Comparison of ENCODE assay signal across 13 cellular contexts in genomic region chr17:29158515-29159275, GRCh38. TPM values are rescaled to one million over a fixed set of nuclear protein-coding genes. Genes with fewer than 3 reads are reported as not detected.
DNase-seq lines count a peak whose midpoint lies in the region; ATAC-seq and TF ChIP-seq lines count a peak whose summit lies in the region.
"Had no signal": no experiment of that assay in that cellular context is flagged by ENCODE, and none has a peak within 500 bp of the region (broad histone marks: within the 10 kb centered on the region; RNA-seq: fewer than 3 reads in every experiment).

No MANE protein-coding gene starts in this region.

- ATAC-seq in HG03108 (IDR thresholded peaks at IDR 0.05; ENCODE audit: unreplicated experiment): no peak
- ATAC-seq: stimulated activated naive B cell treated with anti-CD40 and anti-IgM and Interleukin-4, amounts not matched to agents 10 μg/mL and 1 μg/mL and 100 μg/mL, for 72 hours had no signal

- no peak for TF ChIP-seq POLR2A in thyroid gland (IDR thresholded peaks at IDR 0.05)

- H3K36me3 ChIP-seq in thyroid gland (no peaks in the 10 kb centered on the region), BE2C (no peaks in the 10 kb centered on the region)

- H3K4me1 ChIP-seq in thyroid gland: peaks cover 41 to 69% of the 10 kb centered on the region in 2 donors
- peaks cover 12% of the 10 kb centered on the region for H3K4me1 ChIP-seq in BE2C

- H3K4me3 ChIP-seq in thyroid gland (replicated peaks in 1 of 3) (no peak overlapping the region), BE2C (ENCODE audit: low read depth, low read length) (no peak overlapping the region)

- intact Hi-C loops in activated T-helper 1 cell treated with anti-CD3 and anti-CD28 coated beads, Interleukin-12 subunit alpha, Interleukin-12 subunit beta, Interleukin-2, Interleukin-4 antibody, amounts not matched to agents 30 ng/mL and 10 ng/mL and 1 ng/mL, durations not matched to agents 14 hours and 24 hours and 36 hours (cut with micrococcal nuclease): no loop called here
- intact Hi-C loops in thyroid gland (cut with DNase I): no loop called here

- peaks cover 27% of the 10 kb centered on the region for H3K4me1 Mint-ChIP-seq in T-helper 2 cell treated with Interferon-gamma antibody and Interleukin-4, amounts not matched to agents 5 μg/mL and 100 μg/mL, for 36 hours (ENCODE audit: low read depth)
- peaks cover 50% of the 10 kb centered on the region for H3K4me1 Mint-ChIP-seq in activated T-helper 1 cell treated with anti-CD3 and anti-CD28 coated beads, Interleukin-12 subunit alpha, Interleukin-12 subunit beta, Interleukin-2, Interleukin-4 antibody, amounts not matched to agents 30 ng/mL and 10 ng/mL and 1 ng/mL, durations not matched to agents 14 hours and 24 hours and 36 hours (ENCODE audit: low read depth)

- H3K9me3 Mint-ChIP-seq in T-helper 2 cell treated with Interferon-gamma antibody and Interleukin-4, amounts not matched to agents 5 μg/mL and 100 μg/mL, for 36 hours: no peaks in the 10 kb centered on the region
- no peaks in the 10 kb centered on the region for H3K9me3 Mint-ChIP-seq in activated T-helper 1 cell treated with anti-CD3 and anti-CD28 coated beads, Interleukin-12 subunit alpha, Interleukin-12 subunit beta, Interleukin-2, Interleukin-4 antibody, amounts not matched to agents 30 ng/mL and 10 ng/mL and 1 ng/mL, durations not matched to agents 14 hours and 24 hours and 36 hours
- H3K9me3 Mint-ChIP-seq: naive B cell; stimulated activated naive B cell treated with anti-CD40 and anti-IgM and Interleukin-4, amounts not matched to agents 10 μg/mL and 1 μg/mL and 100 μg/mL, for 72 hours had no signal

- H3K27me3 ChIP-seq in thyroid gland (no peaks in the 10 kb centered on the region), BE2C (no peaks in the 10 kb centered on the region)

- 64 to 69% methylated on average over 3 to 8 of the region's 11 CpGs for WGBS in thyroid gland, 2 donors

- H3K4me3 Mint-ChIP-seq in T-helper 2 cell treated with Interferon-gamma antibody and Interleukin-4, amounts not matched to agents 5 μg/mL and 100 μg/mL, for 36 hours: no peak overlapping the region
- no peak overlapping the region for H3K4me3 Mint-ChIP-seq in activated T-helper 1 cell treated with anti-CD3 and anti-CD28 coated beads, Interleukin-12 subunit alpha, Interleukin-12 subunit beta, Interleukin-2, Interleukin-4 antibody, amounts not matched to agents 30 ng/mL and 10 ng/mL and 1 ng/mL, durations not matched to agents 14 hours and 24 hours and 36 hours
- H3K4me3 Mint-ChIP-seq: B cell, naive B cell had no signal

- DNase-seq in T-helper 2 cell treated with Interferon-gamma antibody and Interleukin-4, amounts not matched to agents 5 μg/mL and 100 μg/mL, for 36 hours (ENCODE audit: low spot score): no peak
- DNase-seq in T-helper 2 cell: no peak
- DNase-seq in activated T-helper 1 cell treated with anti-CD3 and anti-CD28 coated beads, Interleukin-12 subunit alpha, Interleukin-12 subunit beta, Interleukin-2, Interleukin-4 antibody, amounts not matched to agents 30 ng/mL and 10 ng/mL and 1 ng/mL, durations not matched to agents 14 hours and 24 hours and 36 hours (ENCODE audit: low spot score): no peak
- peak; percentile 87 for DNase-seq in iris pigment epithelial cell (ENCODE audit: low read depth)
- DNase-seq in thyroid gland: peak; percentile 63
- DNase-seq in BE2C: no peak
- DNase-seq in NOMO-1 treated with DMSO at 0.1 percent for 48 hours (lab: John Stamatoyannopoulos, UW; ENCODE audit: unreplicated experiment): no peak
- DNase-seq: dermis blood vessel endothelial cell; naive B cell; stimulated activated naive B cell treated with anti-CD40 and anti-IgM and Interleukin-4, amounts not matched to agents 10 μg/mL and 1 μg/mL and 100 μg/mL, for 72 hours; T-helper 9 cell had no signal

- H3K27ac Mint-ChIP-seq in T-helper 2 cell treated with Interferon-gamma antibody and Interleukin-4, amounts not matched to agents 5 μg/mL and 100 μg/mL, for 36 hours: peak overlapping the region; percentile 10
- peak overlapping the region; percentile 71 for H3K27ac Mint-ChIP-seq in activated T-helper 1 cell treated with anti-CD3 and anti-CD28 coated beads, Interleukin-12 subunit alpha, Interleukin-12 subunit beta, Interleukin-2, Interleukin-4 antibody, amounts not matched to agents 30 ng/mL and 10 ng/mL and 1 ng/mL, durations not matched to agents 14 hours and 24 hours and 36 hours
- H3K27ac Mint-ChIP-seq: B cell; stimulated activated naive B cell treated with anti-CD40 and anti-IgM and Interleukin-4, amounts not matched to agents 10 μg/mL and 1 μg/mL and 100 μg/mL, for 72 hours had no signal

- H3K27ac ChIP-seq in thyroid gland: peak overlapping the region; percentile 14 to 76 (median 65)

- TF ChIP-seq CTCF in thyroid gland (IDR thresholded peaks at IDR 0.05) (no peak), BE2C (IDR thresholded peaks at IDR 0.05; ENCODE audit: low read depth, low read length) (no peak)

- no peaks in the 10 kb centered on the region for H3K27me3 Mint-ChIP-seq in T-helper 2 cell treated with Interferon-gamma antibody and Interleukin-4, amounts not matched to agents 5 μg/mL and 100 μg/mL, for 36 hours (ENCODE audit: low read depth)
- no peaks in the 10 kb centered on the region for H3K27me3 Mint-ChIP-seq in activated T-helper 1 cell treated with anti-CD3 and anti-CD28 coated beads, Interleukin-12 subunit alpha, Interleukin-12 subunit beta, Interleukin-2, Interleukin-4 antibody, amounts not matched to agents 30 ng/mL and 10 ng/mL and 1 ng/mL, durations not matched to agents 14 hours and 24 hours and 36 hours (ENCODE audit: insufficient read depth)
- H3K27me3 Mint-ChIP-seq: B cell; stimulated activated naive B cell treated with anti-CD40 and anti-IgM and Interleukin-4, amounts not matched to agents 10 μg/mL and 1 μg/mL and 100 μg/mL, for 72 hours had no signal

- H3K9me3 ChIP-seq in thyroid gland (no peaks in the 10 kb centered on the region), BE2C (no peaks in the 10 kb centered on the region)

- H3K36me3 Mint-ChIP-seq in T-helper 2 cell treated with Interferon-gamma antibody and Interleukin-4, amounts not matched to agents 5 μg/mL and 100 μg/mL, for 36 hours (ENCODE audit: low read depth): no peaks in the 10 kb centered on the region
- no peaks in the 10 kb centered on the region for H3K36me3 Mint-ChIP-seq in activated T-helper 1 cell treated with anti-CD3 and anti-CD28 coated beads, Interleukin-12 subunit alpha, Interleukin-12 subunit beta, Interleukin-2, Interleukin-4 antibody, amounts not matched to agents 30 ng/mL and 10 ng/mL and 1 ng/mL, durations not matched to agents 14 hours and 24 hours and 36 hours (ENCODE audit: low read depth)
- H3K36me3 Mint-ChIP-seq: naive B cell had no signal

RNA-seq across cellular contexts. Expression of gene MYO18A, which starts 21.5 kb away (rescaled TPM):
- 38.2 and 40.5 TPM in 2 replicates for total RNA-seq in activated T-helper 1 cell treated with anti-CD3 and anti-CD28 coated beads, Interleukin-12 subunit alpha, Interleukin-12 subunit beta, Interleukin-2, Interleukin-4 antibody, amounts not matched to agents 30 ng/mL and 10 ng/mL and 1 ng/mL, durations not matched to agents 14 hours and 24 hours and 36 hours
- 10 to 100 TPM; 32.1 to 49.8 (median 40.6) TPM for total RNA-seq in thyroid gland
- 30.5 TPM for polyA plus RNA-seq in BE2C (2012; ENCODE audit: insufficient read depth, insufficient read length, low read depth)

Comparison
In these comparisons a context has a peak if more than half of its experiments do, and no peak if none do; other contexts are left out.
1. DNase-seq: peak in iris pigment epithelial cell (single experiment) and thyroid gland (2 of 2); none in T-helper 2 cell treated with Interferon-gamma antibody and Interleukin-4, amounts not matched to agents 5 μg/mL and 100 μg/mL, for 36 hours (single experiment), T-helper 2 cell (0 of 5), activated T-helper 1 cell treated with anti-CD3 and anti-CD28 coated beads, Interleukin-12 subunit alpha, Interleukin-12 subunit beta, Interleukin-2, Interleukin-4 antibody, amounts not matched to agents 30 ng/mL and 10 ng/mL and 1 ng/mL, durations not matched to agents 14 hours and 24 hours and 36 hours (single experiment), BE2C (single experiment) and NOMO-1 treated with DMSO at 0.1 percent for 48 hours (single experiment).